Comparison of ENCODE assay signal across 21 cellular contexts in genomic region chr1:208919371-208919770, GRCh38.
A peak's percentile ranks its signal among the peaks of the same experiment; 100 is the strongest.
DNase-seq lines count a peak whose midpoint lies in the region; ATAC-seq and TF ChIP-seq lines count a peak whose summit lies in the region.
"Had no signal": no experiment of that assay in that cellular context is flagged by ENCODE, and none has a peak within 500 bp of the region (broad histone marks: within the 10 kb centered on the region; RNA-seq: fewer than 3 reads in every experiment).

No MANE protein-coding gene starts in this region.

- no peak overlapping the region for H3K9ac ChIP-seq in GM23248
- H3K9ac ChIP-seq: BLaER1 had no signal

- H3K27me3 Mint-ChIP-seq in endothelial cell (ENCODE audit: unreplicated experiment) (peaks cover 2% of the 10 kb centered on the region), T-cell (no peaks in the 10 kb centered on the region)
- H3K27me3 Mint-ChIP-seq: activated B cell treated with CpG ODN at 0.5 μM for 24 hours; activated CD8-positive, alpha-beta T cell treated with anti-CD3 and anti-CD28 coated beads for 36 hours; activated naive CD4-positive, alpha-beta T cell treated with anti-CD3 and anti-CD28 coated beads, Interleukin-2, amount 10 ng/mL, durations not matched to agents 7 days and 5 days; activated T-cell treated with anti-CD3 and anti-CD28 coated beads, Interleukin-2, amount 50 U/mL, for 24 hours had no signal

- no peaks in the 10 kb centered on the region for H3K79me2 ChIP-seq in GM23248 (ENCODE audit: insufficient read depth)

- POLR2A ChIA-PET in T-cell (lab: Charles Lee), result no interaction called here

- H3K27ac ChIP-seq in GM23248 (no peak overlapping the region), RWPE2 (ENCODE audit: poor library complexity, severe bottlenecking) (peak overlapping the region; percentile 53)
- H3K27ac ChIP-seq: BLaER1, left lung, psoas muscle, spleen had no signal

- H2AFZ ChIP-seq in GM23248, result no peak overlapping the region

- DNase-seq in GM23248, result peak; percentile 55
- no peak for DNase-seq in RWPE2 (ENCODE audit: low spot score)
- DNase-seq in epithelial cell of esophagus (ENCODE audit: low read depth), result peak; percentile 79
- peak; percentile 47 for DNase-seq in renal cortical epithelial cell (ENCODE audit: low read depth)
- DNase-seq in endothelial cell (ENCODE audit: low spot score), result no peak
- DNase-seq in T-cell, result no peak
- no peak for DNase-seq in mesenteric fat pad (ENCODE audit: low spot score)
- DNase-seq: activated B cell treated with CpG ODN at 0.5 μM for 24 hours; activated CD8-positive, alpha-beta T cell treated with anti-CD3 and anti-CD28 coated beads for 36 hours; activated naive CD4-positive, alpha-beta T cell treated with anti-CD3 and anti-CD28 coated beads, Interleukin-2, amount 10 ng/mL, durations not matched to agents 7 days and 5 days; activated T-cell treated with anti-CD3 and anti-CD28 coated beads, Interleukin-2, amount 50 U/mL, for 24 hours; KBM-7; left lung; NCI-H1105; NCI-H526; psoas muscle; Right ventricle myocardium superior; spleen; stimulated activated CD4-positive, alpha-beta T cell treated with anti-CD3 and anti-CD28 coated beads, Interleukin-4, amount 100 ng/mL, for 4 hours had no signal

- CTCF ChIA-PET in T-cell (lab: Charles Lee), result no interaction called here

- in situ Hi-C loops in GM23248 (cut with MboI), result no loop called here

- ATAC-seq in RWPE2 (ENCODE audit: low read depth), result peak; percentile 81
- ATAC-seq in GM18502 (IDR thresholded peaks at IDR 0.05; ENCODE audit: poor library complexity, unreplicated experiment), result no peak
- no peak for ATAC-seq in T-cell (replicated peaks in 1 of 4)
- ATAC-seq: activated CD8-positive, alpha-beta T cell treated with anti-CD3 and anti-CD28 coated beads for 36 hours; left lung; psoas muscle had no signal

- no peaks in the 10 kb centered on the region for H3K4me1 Mint-ChIP-seq in endothelial cell (ENCODE audit: unreplicated experiment)
- no peaks in the 10 kb centered on the region for H3K4me1 Mint-ChIP-seq in T-cell
- H3K4me1 Mint-ChIP-seq: activated B cell treated with CpG ODN at 0.5 μM for 24 hours; activated naive CD4-positive, alpha-beta T cell treated with anti-CD3 and anti-CD28 coated beads, Interleukin-2, amount 10 ng/mL, durations not matched to agents 7 days and 5 days had no signal

- no peak overlapping the region for H3K4me3 Mint-ChIP-seq in endothelial cell (ENCODE audit: unreplicated experiment)
- no peak overlapping the region for H3K4me3 Mint-ChIP-seq in T-cell
- H3K4me3 Mint-ChIP-seq: activated B cell treated with CpG ODN at 0.5 μM for 24 hours; activated CD8-positive, alpha-beta T cell treated with anti-CD3 and anti-CD28 coated beads for 36 hours; activated naive CD4-positive, alpha-beta T cell treated with anti-CD3 and anti-CD28 coated beads, Interleukin-2, amount 10 ng/mL, durations not matched to agents 7 days and 5 days; activated T-cell treated with anti-CD3 and anti-CD28 coated beads, Interleukin-2, amount 50 U/mL, for 24 hours had no signal

- H3K4me2 ChIP-seq in GM23248 (ENCODE audit: unreplicated experiment), result no peak overlapping the region
- H3K4me2 ChIP-seq: BLaER1 had no signal

- H3K27me3 ChIP-seq in GM23248 (replicated peaks; ENCODE audit: insufficient read depth) (no peaks in the 10 kb centered on the region), RWPE2 (ENCODE audit: insufficient read depth, poor library complexity, severe bottlenecking) (no peaks in the 10 kb centered on the region)
- H3K27me3 ChIP-seq: BLaER1, left lung, spleen had no signal

- H3K9me3 ChIP-seq in GM23248 (ENCODE audit: low read depth) (no peaks in the 10 kb centered on the region), RWPE2 (ENCODE audit: severe bottlenecking) (no peaks in the 10 kb centered on the region)
- H3K9me3 ChIP-seq: BLaER1, psoas muscle, spleen had no signal

- H3F3A ChIP-seq in GM23248 (ENCODE audit: insufficient read depth), result no peaks in the 10 kb centered on the region

- H3K4me1 ChIP-seq in GM23248 (ENCODE audit: insufficient read depth) (0 out of 2 replicates have a peak, but pooled peaks cover 7% of the 10 kb centered on the region), RWPE2 (ENCODE audit: insufficient read depth, poor library complexity, severe bottlenecking) (peaks cover 23% of the 10 kb centered on the region)
- H3K4me1 ChIP-seq: left lung, psoas muscle, spleen had no signal

- H3K9me3 Mint-ChIP-seq in endothelial cell (ENCODE audit: unreplicated experiment) (no peaks in the 10 kb centered on the region), T-cell (peaks cover 0 to 6% (median 0%) of the 10 kb centered on the region in 3 donors)
- H3K9me3 Mint-ChIP-seq: activated B cell treated with CpG ODN at 0.5 μM for 24 hours; activated CD8-positive, alpha-beta T cell treated with anti-CD3 and anti-CD28 coated beads for 36 hours; activated naive CD4-positive, alpha-beta T cell treated with anti-CD3 and anti-CD28 coated beads, Interleukin-2, amount 10 ng/mL, durations not matched to agents 7 days and 5 days; activated T-cell treated with anti-CD3 and anti-CD28 coated beads, Interleukin-2, amount 50 U/mL, for 24 hours had no signal

- H3K4me3 ChIP-seq in GM23248, result no peak overlapping the region
- no peak overlapping the region for H3K4me3 ChIP-seq in RWPE2 (ENCODE audit: severe bottlenecking)
- H3K4me3 ChIP-seq in epithelial cell of esophagus (ENCODE audit: low read length), result no peak overlapping the region
- H3K4me3 ChIP-seq: BLaER1, left lung, psoas muscle, spleen had no signal

- no peak overlapping the region for H3K27ac Mint-ChIP-seq in endothelial cell (ENCODE audit: unreplicated experiment)
- no peak overlapping the region for H3K27ac Mint-ChIP-seq in T-cell
- H3K27ac Mint-ChIP-seq: activated B cell treated with CpG ODN at 0.5 μM for 24 hours; activated CD8-positive, alpha-beta T cell treated with anti-CD3 and anti-CD28 coated beads for 36 hours; activated naive CD4-positive, alpha-beta T cell treated with anti-CD3 and anti-CD28 coated beads, Interleukin-2, amount 10 ng/mL, durations not matched to agents 7 days and 5 days; activated T-cell treated with anti-CD3 and anti-CD28 coated beads, Interleukin-2, amount 50 U/mL, for 24 hours had no signal

- H3K9me2 ChIP-seq in GM23248 (ENCODE audit: insufficient read depth), result no peaks in the 10 kb centered on the region

- no peak for TF ChIP-seq CTCF in RWPE2 (IDR thresholded peaks at IDR 0.05; ENCODE audit: poor library complexity, severe bottlenecking)
- TF ChIP-seq CTCF in epithelial cell of esophagus (IDR thresholded peaks at IDR 0.05; ENCODE audit: insufficient read depth, low read depth, low read length, missing control alignments), result no peak
- no peak for TF ChIP-seq CTCF in endothelial cell (IDR thresholded peaks at IDR 0.05; ENCODE audit: unreplicated experiment)

- no peaks in the 10 kb centered on the region for H3K36me3 Mint-ChIP-seq in endothelial cell (ENCODE audit: low read depth, unreplicated experiment)
- H3K36me3 Mint-ChIP-seq in T-cell, result no peaks in the 10 kb centered on the region
- H3K36me3 Mint-ChIP-seq: activated naive CD4-positive, alpha-beta T cell treated with anti-CD3 and anti-CD28 coated beads, Interleukin-2, amount 10 ng/mL, durations not matched to agents 7 days and 5 days had no signal

- H4K20me1 ChIP-seq in GM23248 (ENCODE audit: insufficient read depth), result no peaks in the 10 kb centered on the region
- H4K20me1 ChIP-seq: BLaER1 had no signal

- WGBS in GM23248 (ENCODE audit: low coverage in 1 of 2, low lambda C conversion rate in 2 of 2, missing lambda C conversion rate in 2 of 2), 2 experiments, result 25 to 44% methylated on average over 2 of the region's 2 CpGs

- H3K36me3 ChIP-seq in GM23248 (ENCODE audit: low read depth), result no peaks in the 10 kb centered on the region
- H3K36me3 ChIP-seq in RWPE2 (ENCODE audit: low read depth), result no peaks in the 10 kb centered on the region
- H3K36me3 ChIP-seq: BLaER1, left lung, spleen had no signal

Comparison
In these comparisons a context has a peak if more than half of its experiments do, and no peak if none do; other contexts are left out.
1. DNase-seq: peak in GM23248 (single experiment), epithelial cell of esophagus (single experiment) and renal cortical epithelial cell (single experiment); none in RWPE2 (single experiment), endothelial cell (single experiment), T-cell (0 of 34) and mesenteric fat pad (single experiment).